In genomic region chr11:10622957-10623787, GRCh38 we compare ENCODE assay signal across 10 cellular contexts. TPM values are rescaled to one million over a fixed set of nuclear protein-coding genes. Genes with fewer than 3 reads are reported as not detected.
DNase-seq lines count a peak whose midpoint lies in the region; ATAC-seq and TF ChIP-seq lines count a peak whose summit lies in the region.
"Had no signal": no experiment of that assay in that cellular context is flagged by ENCODE, and none has a peak within 500 bp of the region (broad histone marks: within the 10 kb centered on the region; RNA-seq: fewer than 3 reads in every experiment).

No MANE protein-coding gene starts in this region.

- no peak for ATAC-seq in HG02642 (IDR thresholded peaks at IDR 0.05; ENCODE audit: poor library complexity, unreplicated experiment)
- no peak for ATAC-seq in GM18907 (IDR thresholded peaks at IDR 0.05; ENCODE audit: unreplicated experiment)

- no peak for TF ChIP-seq CTCF in dorsolateral prefrontal cortex (IDR thresholded peaks at IDR 0.05 in 54 of 56, conservative IDR thresholded peaks at IDR 0.05 in 2 of 56; ENCODE audit: low read depth in 1 of 56, partially characterized antibody in 56 of 56)
- TF ChIP-seq CTCF in neutrophil (IDR thresholded peaks at IDR 0.05): peak; percentile 58

- intact Hi-C loops in dorsolateral prefrontal cortex (cut with DNase I): no loop called here

- peaks cover 62 to 64% of the 10 kb centered on the region in 2 experiments for H3K4me1 ChIP-seq in neutrophil (ENCODE audit: control insufficient read depth in 1 of 2, insufficient read depth in 1 of 2, low read depth in 1 of 2, low read length in 1 of 2)
- H3K4me1 ChIP-seq: pancreas had no signal

- peak; percentile 68 for DNase-seq in GF-D8 (lab: John Stamatoyannopoulos, UW)
- peak; percentile 79 for DNase-seq in OCI-M1 (lab: John Stamatoyannopoulos, UW)
- DNase-seq in dorsolateral prefrontal cortex: no peak
- DNase-seq in NCI-H1092 treated with DMSO at 0.1 percent for 48 hours (lab: John Stamatoyannopoulos, UW): no peak
- DNase-seq in stimulated activated CD4-positive, alpha-beta T cell treated with anti-CD3 and anti-CD28 coated beads, Interleukin-4, amount 100 ng/mL, for 24 hours: no peak

- H3K4me3 ChIP-seq in dorsolateral prefrontal cortex (no peak overlapping the region), neutrophil (ENCODE audit: low read depth in 1 of 2, low read length in 1 of 2) (peak overlapping the region; percentile 18 to 41)
- H3K4me3 ChIP-seq: pancreas, SJSA1 had no signal

- no peaks in the 10 kb centered on the region for H3K36me3 ChIP-seq in neutrophil
- H3K36me3 ChIP-seq: pancreas, SJSA1 had no signal

- H3K27me3 ChIP-seq in dorsolateral prefrontal cortex: no peaks in the 10 kb centered on the region
- no peaks in the 10 kb centered on the region for H3K27me3 ChIP-seq in neutrophil
- H3K27me3 ChIP-seq: pancreas, SJSA1 had no signal

- no peaks in the 10 kb centered on the region for H3K9me3 ChIP-seq in neutrophil
- H3K9me3 ChIP-seq: pancreas, SJSA1 had no signal

- H3K27ac ChIP-seq in dorsolateral prefrontal cortex (peak overlapping the region in 38 of 59 donors; percentile 0 to 77 (median 56)), neutrophil (peak overlapping the region; percentile 98)
- H3K27ac ChIP-seq: SJSA1 had no signal

RNA-seq across cellular contexts. Expression of gene LYVE1, which starts 54.7 kb away (rescaled TPM):
- 10 to 100 TPM in 45 of 120 experiments, 1 to 10 TPM in 75; 2.0 to 88.5 (median 7.9) TPM for total RNA-seq in dorsolateral prefrontal cortex
- total RNA-seq: SJSA1 had no signal

Comparison
In these comparisons a context has a peak if more than half of its experiments do, and no peak if none do; other contexts are left out.
1. DNase-seq: peak in GF-D8 (single experiment) and OCI-M1 (single experiment); none in dorsolateral prefrontal cortex (0 of 10), NCI-H1092 treated with DMSO at 0.1 percent for 48 hours (single experiment) and stimulated activated CD4-positive, alpha-beta T cell treated with anti-CD3 and anti-CD28 coated beads, Interleukin-4, amount 100 ng/mL, for 24 hours (single experiment).
2. H3K4me3 ChIP-seq: peak in neutrophil (2 of 2); none in dorsolateral prefrontal cortex (0 of 59).